8 cellular contexts compared by ENCODE assay signal in the genomic region with DNA sequence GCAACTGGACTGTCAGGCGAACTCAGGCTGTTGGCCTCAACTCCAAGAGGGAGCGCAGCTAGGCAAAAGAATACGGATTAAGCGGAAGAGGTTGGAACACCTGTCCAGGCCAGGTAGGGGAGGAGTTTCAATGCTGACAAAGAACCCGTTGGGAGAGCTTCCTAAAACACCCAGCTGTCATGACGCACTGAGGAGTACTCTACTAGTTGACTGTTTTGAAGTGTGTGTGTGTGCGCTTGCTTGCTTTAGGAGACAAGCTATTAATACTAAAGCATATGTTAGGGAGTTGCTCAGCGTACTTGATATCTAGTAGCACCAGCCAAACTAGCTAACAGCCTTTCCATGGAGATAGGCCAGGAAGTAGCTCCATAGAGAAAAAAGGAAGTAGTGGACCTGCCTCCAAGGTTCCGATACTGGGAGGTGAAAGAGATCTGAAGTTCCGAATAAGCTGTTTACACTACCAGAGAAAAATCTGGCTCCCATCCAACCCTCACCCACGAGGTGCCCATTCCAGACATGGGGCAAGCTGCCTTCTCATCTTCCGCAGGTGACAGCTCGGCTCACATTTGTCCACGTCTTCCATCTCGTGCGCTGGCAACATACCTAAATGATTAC. TPM values are rescaled to one million over a fixed set of nuclear protein-coding genes. Genes with fewer than 3 reads are reported as not detected.
DNase-seq lines count a peak whose midpoint lies in the region; ATAC-seq and TF ChIP-seq lines count a peak whose summit lies in the region.

No MANE protein-coding gene starts in this region.

- peak overlapping the region; percentile 46 for H2AFZ ChIP-seq in mammary epithelial cell (ENCODE audit: low read depth, low read length)

- H3K27me3 ChIP-seq in mammary epithelial cell (ENCODE audit: insufficient read depth, low read length) (no peaks in the 10 kb centered on the region), left lung (peaks cover 0 to 50% of the 10 kb centered on the region in 2 donors), suprapubic skin (no peaks in the 10 kb centered on the region)

- H3K79me2 ChIP-seq in mammary epithelial cell (ENCODE audit: insufficient read depth, low read length) = peaks cover 37% of the 10 kb centered on the region

- TF ChIP-seq POLR2A in suprapubic skin (IDR thresholded peaks at IDR 0.05) = no peak

- CTCF ChIA-PET in mammary epithelial cell (lab: Charles Lee; ENCODE audit: low non-redundant PET) = interaction anchor here (0.8 to 1.9 kb wide), 2 partner anchors 367 to 397 kb away, joined by 5 to 7 read pairs; no protein-coding TSS in a partner anchor

- in situ Hi-C loops in mammary epithelial cell (cut with MboI; ENCODE audit: low sequenced_read_pairs in 2 of 2) = loop anchor here (10.0 kb wide), 3 partner anchors 128 to 398 kb away; no protein-coding TSS in a partner anchor

- no peaks in the 10 kb centered on the region for H4K20me1 ChIP-seq in mammary epithelial cell (ENCODE audit: insufficient read depth, low read length)

- no peaks in the 10 kb centered on the region for H3K9me3 ChIP-seq in mammary epithelial cell (replicated peaks; ENCODE audit: insufficient read depth, low read length)
- no peaks in the 10 kb centered on the region for H3K9me3 ChIP-seq in left lung
- H3K9me3 ChIP-seq in suprapubic skin = no peaks in the 10 kb centered on the region

- H3K27ac ChIP-seq in mammary epithelial cell (ENCODE audit: insufficient read depth, low read depth, low read length) = no peak overlapping the region
- peak overlapping the region; percentile 88 to 89 for H3K27ac ChIP-seq in left lung
- H3K27ac ChIP-seq in suprapubic skin = peak overlapping the region; percentile 93

- no peak overlapping the region for H3K9ac ChIP-seq in mammary epithelial cell (ENCODE audit: insufficient read depth, low read length)

- DNase-seq in stimulated activated CD4-positive, alpha-beta T cell treated with anti-CD3 and anti-CD28 coated beads, Interleukin-12 subunit alpha, Interleukin-12 subunit beta, amount 100 ng/mL, for 4 hours = peak; percentile 13
- DNase-seq in stimulated activated CD4-positive, alpha-beta T cell treated with anti-CD3 and anti-CD28 coated beads, Interleukin-4, amount 100 ng/mL, for 1 hour = no peak
- peak; percentile 59 for DNase-seq in NCI-H524 treated with DMSO at 0.1 percent for 48 hours (lab: John Stamatoyannopoulos, UW)
- DNase-seq in mammary epithelial cell = peak; percentile 91
- peak in 1 of 2 donors; percentile 53 for DNase-seq in left lung
- no peak for DNase-seq in suprapubic skin (ENCODE audit: low spot score in 2 of 2)
- DNase-seq in T1000 (lab: John Stamatoyannopoulos, UW) = no peak

- H3K4me1 ChIP-seq in mammary epithelial cell (ENCODE audit: insufficient read depth, low read length) = peaks cover 16% of the 10 kb centered on the region
- H3K4me1 ChIP-seq in left lung = peaks cover 0 to 23% of the 10 kb centered on the region in 2 donors
- H3K4me1 ChIP-seq in suprapubic skin = peaks cover 30% of the 10 kb centered on the region

- intact Hi-C loops in mammary epithelial cell (cut with micrococcal nuclease) = loop anchor here (1.0 to 10.0 kb wide), 4 partner anchors 100 to 598 kb away; a partner anchor contains a TSS
- intact Hi-C loops in left lung (cut with DNase I) = no loop called here

- ATAC-seq in left lung = peak; percentile 59
- no peak for ATAC-seq in GM19328 (IDR thresholded peaks at IDR 0.05; ENCODE audit: unreplicated experiment)

- H3K4me3 ChIP-seq in mammary epithelial cell (replicated peaks in 1 of 3; ENCODE audit: insufficient read depth in 1 of 3, low read depth in 2 of 3, low read length in 3 of 3) (peak overlapping the region; percentile 71 to 89 (median 75)), left lung (peak overlapping the region; percentile 81 to 91), suprapubic skin (peak overlapping the region; percentile 77)

- no peaks in the 10 kb centered on the region for H3K36me3 ChIP-seq in mammary epithelial cell (ENCODE audit: insufficient read depth, low read length)
- no peaks in the 10 kb centered on the region for H3K36me3 ChIP-seq in left lung
- H3K36me3 ChIP-seq in suprapubic skin = no peaks in the 10 kb centered on the region

- TF ChIP-seq EP300 in suprapubic skin (IDR thresholded peaks at IDR 0.05) = no peak

- dilution Hi-C loops in mammary epithelial cell (cut with HindIII; ENCODE audit: low sequenced_read_pairs) = no loop called here

- TF ChIP-seq CTCF in mammary epithelial cell (conservative IDR thresholded peaks at IDR 0.05 in 1 of 2, IDR thresholded peaks at IDR 0.05 in 1 of 2; ENCODE audit: extremely low read depth in 1 of 2, insufficient read depth in 1 of 2, low read depth in 1 of 2, low read length in 2 of 2) (no peak), left lung (IDR thresholded peaks at IDR 0.05) (no peak), suprapubic skin (IDR thresholded peaks at IDR 0.05) (no peak)

- BruUV-seq in mammary epithelial cell (replicated peaks; lab: Mats Ljungman, UMichigan) = no TSS peak

- peak overlapping the region; percentile 92 for H3K4me2 ChIP-seq in mammary epithelial cell (ENCODE audit: insufficient read depth, low read depth, low read length)

- 16% methylated on average over 15 of the region's 16 CpGs for WGBS in mammary epithelial cell (ENCODE audit: low coverage, missing lambda C conversion rate)
- 31% methylated on average over 16 of the region's 16 CpGs for WGBS in suprapubic skin

RNA-seq across cellular contexts. Expression of a gene that starts 1.0 kb away (rescaled TPM):
- total RNA-seq in mammary epithelial cell = 10 to 100 TPM; 22.1 to 39.2 TPM
- polyA plus RNA-seq in mammary epithelial cell = 15.4 TPM
- 20.9 TPM for polyA minus RNA-seq in mammary epithelial cell
- 10 to 100 TPM; 26.9 to 50.5 TPM for total RNA-seq in left lung
- total RNA-seq in suprapubic skin = 10 to 100 TPM; 18.6 to 60.8 (median 25.2) TPM

Comparison
In these comparisons a context has a peak if more than half of its experiments do, and no peak if none do; other contexts are left out.
1. DNase-seq: peak in stimulated activated CD4-positive, alpha-beta T cell treated with anti-CD3 and anti-CD28 coated beads, Interleukin-12 subunit alpha, Interleukin-12 subunit beta, amount 100 ng/mL, for 4 hours (single experiment), NCI-H524 treated with DMSO at 0.1 percent for 48 hours (single experiment) and mammary epithelial cell (single experiment); none in stimulated activated CD4-positive, alpha-beta T cell treated with anti-CD3 and anti-CD28 coated beads, Interleukin-4, amount 100 ng/mL, for 1 hour (single experiment), suprapubic skin (0 of 2) and T1000 (single experiment).
2. Peak in every context shown above with its lines, with median percentiles within 50 percentile points of each other: H3K4me3 ChIP-seq.